Comparison of ENCODE assay signal across 27 cellular contexts in the genomic region with DNA sequence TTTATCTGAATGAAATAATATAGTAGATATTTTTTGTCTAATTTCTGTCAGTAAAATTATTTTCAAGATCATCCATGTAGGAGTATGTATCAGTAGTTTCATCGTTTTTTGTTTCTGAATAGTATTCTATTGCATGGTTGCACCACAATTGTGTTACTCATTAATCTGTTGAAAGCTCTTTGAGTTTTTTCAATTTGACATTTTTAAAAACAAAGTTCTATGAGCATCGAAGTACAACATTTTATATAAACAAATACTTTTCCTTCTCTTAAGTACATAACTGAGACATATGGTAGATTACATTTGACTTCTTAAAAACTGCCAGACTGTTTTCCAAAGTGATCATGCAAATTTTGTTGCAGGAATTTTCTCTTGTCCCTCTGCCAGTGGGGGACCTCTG.
"Had no signal": no experiment of that assay in that cellular context is flagged by ENCODE, and none has a peak within 500 bp of the region (broad histone marks: within the 10 kb centered on the region; RNA-seq: fewer than 3 reads in every experiment).

No MANE protein-coding gene starts in this region.

- H3K4me1 ChIP-seq: colonic mucosa, right lobe of liver had no signal

- H3K9me3 ChIP-seq: colonic mucosa, transverse colon, vagina had no signal

- H3K36me3 ChIP-seq: brain microvascular endothelial cell, colonic mucosa, esophagus squamous epithelium, heart right ventricle, right lobe of liver, stomach, transverse colon, vagina had no signal

- DNase-seq: activated B cell treated with CpG ODN at 0.5 μM for 24 hours; activated CD4-positive, alpha-beta memory T cell treated with anti-CD3 and anti-CD28 coated beads, Interleukin-2, amount 10 ng/mL, durations not matched to agents 7 days and 5 days; activated CD4-positive, alpha-beta T cell treated with anti-CD3 and anti-CD28 coated beads for 36 hours; activated CD8-positive, alpha-beta memory T cell treated with anti-CD3 and anti-CD28 coated beads, Interleukin-2, amount 10 ng/mL, durations not matched to agents 7 days and 5 days; activated gamma-delta T cell; activated naive CD4-positive, alpha-beta T cell treated with anti-CD3 and anti-CD28 coated beads, Interleukin-2, amount 50 U/mL, for 16 hours; activated naive CD8-positive, alpha-beta T cell treated with anti-CD3 and anti-CD28 coated beads, Interleukin-2, amount 50 U/mL, for 24 hours; activated T-cell treated with anti-CD3 and anti-CD28 coated beads for 4 hours; anterior cingulate cortex; brain microvascular endothelial cell; central memory CD4-positive, alpha-beta T cell; colonic mucosa; esophagus squamous epithelium; heart right ventricle; left colon; nephron progenitor cell; right lobe of liver; stimulated activated CD4-positive, alpha-beta T cell treated with anti-CD3 and anti-CD28 coated beads, Interleukin-15, amount 100 ng/mL, for 24 hours; stomach; T1000; transverse colon had no signal

- H3K4me1 Mint-ChIP-seq: activated B cell treated with CpG ODN at 0.5 μM for 24 hours; activated CD4-positive, alpha-beta memory T cell treated with anti-CD3 and anti-CD28 coated beads, Interleukin-2, amount 10 ng/mL, durations not matched to agents 7 days and 5 days; activated CD8-positive, alpha-beta memory T cell treated with anti-CD3 and anti-CD28 coated beads, Interleukin-2, amount 10 ng/mL, durations not matched to agents 7 days and 5 days; memory B cell; nephron progenitor cell; stimulated activated memory B cell treated with anti-CD40 and anti-IgM and Interleukin-4, amounts not matched to agents 10 μg/mL and 1 μg/mL and 100 μg/mL, for 72 hours had no signal

- H3K9me3 Mint-ChIP-seq: activated B cell treated with CpG ODN at 0.5 μM for 24 hours; activated CD4-positive, alpha-beta memory T cell treated with anti-CD3 and anti-CD28 coated beads, Interleukin-2, amount 10 ng/mL, durations not matched to agents 7 days and 5 days; activated naive CD8-positive, alpha-beta T cell treated with anti-CD3 and anti-CD28 coated beads, Interleukin-2, amount 50 U/mL, for 24 hours; memory B cell; stimulated activated memory B cell treated with anti-CD40 and anti-IgM and Interleukin-4, amounts not matched to agents 10 μg/mL and 1 μg/mL and 100 μg/mL, for 72 hours had no signal

- H3K27me3 ChIP-seq: brain microvascular endothelial cell, colonic mucosa, esophagus squamous epithelium, heart right ventricle, right lobe of liver, stomach, transverse colon, vagina had no signal

- H3K27ac Mint-ChIP-seq: activated B cell treated with CpG ODN at 0.5 μM for 24 hours; activated CD4-positive, alpha-beta memory T cell treated with anti-CD3 and anti-CD28 coated beads, Interleukin-2, amount 10 ng/mL, durations not matched to agents 7 days and 5 days; activated CD4-positive, alpha-beta T cell treated with anti-CD3 and anti-CD28 coated beads for 36 hours; activated CD8-positive, alpha-beta memory T cell treated with anti-CD3 and anti-CD28 coated beads, Interleukin-2, amount 10 ng/mL, durations not matched to agents 7 days and 5 days; activated naive CD8-positive, alpha-beta T cell treated with anti-CD3 and anti-CD28 coated beads, Interleukin-2, amount 50 U/mL, for 24 hours; activated T-helper 1 cell treated with anti-CD3 and anti-CD28 coated beads, Interleukin-12 subunit alpha, Interleukin-12 subunit beta, Interleukin-2, Interleukin-4 antibody, amounts not matched to agents 30 ng/mL and 10 ng/mL and 1 ng/mL, durations not matched to agents 14 hours and 24 hours and 36 hours; memory B cell; nephron progenitor cell; stimulated activated memory B cell treated with anti-CD40 and anti-IgM and Interleukin-4, amounts not matched to agents 10 μg/mL and 1 μg/mL and 100 μg/mL, for 72 hours; T-helper 1 cell treated with Interleukin-12 subunit alpha and Interleukin-12 subunit beta and Interleukin-4 antibody, amounts not matched to agents 30 μg/mL and 1 μg/mL, for 36 hours had no signal

- H3K27ac ChIP-seq: colonic mucosa, esophagus squamous epithelium, heart right ventricle, right lobe of liver, skin epidermis, stomach, transverse colon, vagina had no signal

- H3K4me3 ChIP-seq: colonic mucosa, esophagus squamous epithelium, heart right ventricle, right lobe of liver, skin epidermis, stomach, transverse colon, vagina had no signal

- H3K4me3 Mint-ChIP-seq: activated B cell treated with CpG ODN at 0.5 μM for 24 hours; activated CD4-positive, alpha-beta memory T cell treated with anti-CD3 and anti-CD28 coated beads, Interleukin-2, amount 10 ng/mL, durations not matched to agents 7 days and 5 days; activated CD4-positive, alpha-beta T cell treated with anti-CD3 and anti-CD28 coated beads for 36 hours; activated CD8-positive, alpha-beta memory T cell treated with anti-CD3 and anti-CD28 coated beads, Interleukin-2, amount 10 ng/mL, durations not matched to agents 7 days and 5 days; activated naive CD8-positive, alpha-beta T cell treated with anti-CD3 and anti-CD28 coated beads, Interleukin-2, amount 50 U/mL, for 24 hours; activated T-helper 1 cell treated with anti-CD3 and anti-CD28 coated beads, Interleukin-12 subunit alpha, Interleukin-12 subunit beta, Interleukin-2, Interleukin-4 antibody, amounts not matched to agents 30 ng/mL and 10 ng/mL and 1 ng/mL, durations not matched to agents 14 hours and 24 hours and 36 hours; memory B cell; nephron progenitor cell; stimulated activated memory B cell treated with anti-CD40 and anti-IgM and Interleukin-4, amounts not matched to agents 10 μg/mL and 1 μg/mL and 100 μg/mL, for 72 hours; T-helper 1 cell treated with Interleukin-12 subunit alpha and Interleukin-12 subunit beta and Interleukin-4 antibody, amounts not matched to agents 30 μg/mL and 1 μg/mL, for 36 hours had no signal

- ATAC-seq: activated CD4-positive, alpha-beta T cell treated with anti-CD3 and anti-CD28 coated beads for 36 hours; activated CD8-positive, alpha-beta memory T cell treated with anti-CD3 and anti-CD28 coated beads, Interleukin-2, amount 10 ng/mL, durations not matched to agents 7 days and 5 days; activated naive CD8-positive, alpha-beta T cell treated with anti-CD3 and anti-CD28 coated beads, Interleukin-2, amount 50 U/mL, for 24 hours; heart right ventricle; left colon; right lobe of liver; stimulated activated memory B cell treated with anti-CD40 and anti-IgM and Interleukin-4, amounts not matched to agents 10 μg/mL and 1 μg/mL and 100 μg/mL, for 72 hours had no signal

- H3K36me3 Mint-ChIP-seq: memory B cell; stimulated activated memory B cell treated with anti-CD40 and anti-IgM and Interleukin-4, amounts not matched to agents 10 μg/mL and 1 μg/mL and 100 μg/mL, for 72 hours had no signal

- H3K27me3 Mint-ChIP-seq: activated B cell treated with CpG ODN at 0.5 μM for 24 hours; activated CD4-positive, alpha-beta memory T cell treated with anti-CD3 and anti-CD28 coated beads, Interleukin-2, amount 10 ng/mL, durations not matched to agents 7 days and 5 days; activated CD4-positive, alpha-beta T cell treated with anti-CD3 and anti-CD28 coated beads for 36 hours; activated CD8-positive, alpha-beta memory T cell treated with anti-CD3 and anti-CD28 coated beads, Interleukin-2, amount 10 ng/mL, durations not matched to agents 7 days and 5 days; activated naive CD8-positive, alpha-beta T cell treated with anti-CD3 and anti-CD28 coated beads, Interleukin-2, amount 50 U/mL, for 24 hours; memory B cell; stimulated activated memory B cell treated with anti-CD40 and anti-IgM and Interleukin-4, amounts not matched to agents 10 μg/mL and 1 μg/mL and 100 μg/mL, for 72 hours had no signal
